Comparison of ENCODE assay signal across 13 cellular contexts in the genomic region with DNA sequence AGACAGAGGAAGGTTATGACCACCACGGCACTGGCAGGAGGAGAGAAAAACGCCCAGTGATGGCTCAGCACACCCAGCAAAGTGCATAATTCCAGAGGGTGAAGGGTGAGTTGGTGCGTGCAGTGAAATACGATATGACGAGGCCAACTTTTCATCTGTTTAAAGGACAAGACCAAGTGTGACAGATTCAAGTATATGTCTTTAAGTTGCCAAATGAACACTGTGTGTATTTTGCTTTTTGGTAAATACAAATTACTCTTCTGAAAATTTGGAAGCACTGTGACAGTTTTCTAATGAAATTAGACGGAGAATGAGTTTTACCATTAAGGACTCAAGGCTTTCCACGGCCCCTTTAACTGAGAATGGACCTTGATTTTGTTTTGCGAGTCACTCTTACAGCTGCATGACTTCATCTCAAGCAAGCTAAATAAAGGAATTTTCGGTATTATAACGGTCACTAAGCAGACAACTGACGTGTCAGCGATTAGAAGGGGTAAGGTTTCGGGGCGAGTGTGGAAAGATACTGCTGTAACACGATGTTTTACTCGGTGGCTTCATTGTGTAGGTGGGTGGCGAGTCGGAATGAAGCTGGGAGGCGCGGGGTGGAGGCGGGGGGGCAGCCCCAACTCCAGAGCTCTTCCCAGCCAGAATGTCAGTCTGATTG. TPM values are rescaled to one million over a fixed set of nuclear protein-coding genes. Genes with fewer than 3 reads are reported as not detected.
DNase-seq lines count a peak whose midpoint lies in the region; ATAC-seq lines count a peak whose summit lies in the region.
"Had no signal": no experiment of that assay in that cellular context is flagged by ENCODE, and none has a peak within 500 bp of the region (broad histone marks: within the 10 kb centered on the region; RNA-seq: fewer than 3 reads in every experiment).

No MANE protein-coding gene starts in this region.

- peak; percentile 70 for DNase-seq in EH (ENCODE audit: low read depth)
- peak; percentile 78 for DNase-seq in astrocyte of the hippocampus (ENCODE audit: low read depth, low spot score)
- DNase-seq in left cardiac atrium, result no peak
- DNase-seq in renal cortical epithelial cell (ENCODE audit: low read depth), result peak; percentile 81
- no peak for DNase-seq in pons (ENCODE audit: low spot score)
- DNase-seq in RPMI8226, result no peak
- DNase-seq in putamen (ENCODE audit: low spot score), result no peak
- DNase-seq in DMS 273 treated with DMSO at 0.1 percent for 48 hours (lab: John Stamatoyannopoulos, UW), result no peak
- DNase-seq: activated CD4-positive, alpha-beta T cell treated with anti-CD3 and anti-CD28 coated beads, Interleukin-2, amount 50 U/mL, for 1 hour; AML-193; H7; stimulated activated CD4-positive, alpha-beta T cell treated with anti-CD3 and anti-CD28 coated beads, Interleukin-2, amount 100 ng/mL, for 24 hours had no signal

- intact Hi-C loops in left cardiac atrium (cut with DNase I), result no loop called here

- peak; percentile 28 to 35 for ATAC-seq in left cardiac atrium
- ATAC-seq: esophagus mucosa had no signal

RNA-seq across cellular contexts. Expression of gene COL4A2, which starts 22.8 kb away (rescaled TPM):
- total RNA-seq in left cardiac atrium (100 to 1,000 TPM; 176 to 384 TPM), renal cortical epithelial cell (1,026 and 1,465 TPM in 2 replicates)

RNA-seq across cellular contexts. Expression of gene COL4A1, which starts 23.0 kb away (rescaled TPM):
- total RNA-seq in left cardiac atrium (100 to 1,000 TPM; 210 to 456 TPM), renal cortical epithelial cell (1,634 and 1,793 TPM in 2 replicates)

Comparison
In these comparisons a context has a peak if more than half of its experiments do, and no peak if none do; other contexts are left out.
1. DNase-seq: peak in EH (single experiment), astrocyte of the hippocampus (single experiment) and renal cortical epithelial cell (single experiment); none in left cardiac atrium (single experiment), pons (single experiment), RPMI8226 (single experiment), putamen (single experiment) and DMS 273 treated with DMSO at 0.1 percent for 48 hours (single experiment).